Comparison of ENCODE assay signal across 9 cellular contexts in the genomic region with DNA sequence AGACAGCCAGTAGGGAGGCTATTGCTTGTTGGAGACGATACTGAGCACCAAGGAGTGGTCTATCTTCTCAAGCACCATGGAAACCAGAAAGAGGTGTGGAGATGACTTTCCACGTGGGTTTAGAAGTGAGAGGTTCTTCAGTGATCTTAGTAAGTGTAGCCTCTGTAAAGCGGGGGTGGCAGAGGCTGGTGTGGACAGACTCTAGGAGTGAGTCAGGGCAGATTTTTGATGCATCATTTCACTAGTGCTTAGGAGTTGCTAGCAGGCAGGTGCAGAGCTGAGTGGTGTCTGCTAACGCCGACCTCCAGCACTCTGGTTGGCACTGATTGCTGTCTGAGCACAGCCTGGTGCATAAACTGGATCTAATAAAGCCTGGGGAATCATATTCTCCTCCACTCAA.
DNase-seq lines count a peak whose midpoint lies in the region; ATAC-seq and TF ChIP-seq lines count a peak whose summit lies in the region.
"Had no signal": no experiment of that assay in that cellular context is flagged by ENCODE, and none has a peak within 500 bp of the region (broad histone marks: within the 10 kb centered on the region; RNA-seq: fewer than 3 reads in every experiment).

No MANE protein-coding gene starts in this region.

- no peaks in the 10 kb centered on the region for H3K36me3 Mint-ChIP-seq in chondrocyte (ENCODE audit: low read depth)
- H3K36me3 Mint-ChIP-seq in osteocyte (ENCODE audit: unreplicated experiment) = no peaks in the 10 kb centered on the region

- H3K27ac Mint-ChIP-seq in chondrocyte (ENCODE audit: unreplicated experiment) = no peak overlapping the region
- no peak overlapping the region for H3K27ac Mint-ChIP-seq in osteocyte (ENCODE audit: unreplicated experiment)
- H3K27ac Mint-ChIP-seq: nephron had no signal

- H3K27ac ChIP-seq in foreskin keratinocyte = no peak overlapping the region

- ATAC-seq in GM19468 (IDR thresholded peaks at IDR 0.05; ENCODE audit: extremely low read depth, unreplicated experiment) (peak; percentile 41), HG03432 (IDR thresholded peaks at IDR 0.05; ENCODE audit: unreplicated experiment) (peak; percentile 96), foreskin keratinocyte (peak; percentile 70)

- H3K27me3 Mint-ChIP-seq in chondrocyte (ENCODE audit: low read depth) (peaks cover 4% of the 10 kb centered on the region), osteocyte (ENCODE audit: unreplicated experiment) (peaks cover 33% of the 10 kb centered on the region)

- no peak overlapping the region for H3K4me3 ChIP-seq in GM12865 (ENCODE audit: low read depth, low read length)

- H3K4me3 Mint-ChIP-seq in chondrocyte (ENCODE audit: unreplicated experiment) = no peak overlapping the region
- no peak overlapping the region for H3K4me3 Mint-ChIP-seq in osteocyte (ENCODE audit: unreplicated experiment)
- H3K4me3 Mint-ChIP-seq: nephron had no signal

- no peaks in the 10 kb centered on the region for H3K4me1 ChIP-seq in foreskin keratinocyte

- H3K4me1 Mint-ChIP-seq in chondrocyte (ENCODE audit: low read depth) (no peaks in the 10 kb centered on the region), osteocyte (ENCODE audit: unreplicated experiment) (no peaks in the 10 kb centered on the region)
- H3K4me1 Mint-ChIP-seq: nephron had no signal

- H3K27me3 ChIP-seq in foreskin keratinocyte = peaks cover 68% of the 10 kb centered on the region

- H3K9me3 Mint-ChIP-seq in chondrocyte (ENCODE audit: low read depth) (no peaks in the 10 kb centered on the region), osteocyte (ENCODE audit: unreplicated experiment) (no peaks in the 10 kb centered on the region)
- H3K9me3 Mint-ChIP-seq: nephron had no signal

- TF ChIP-seq CTCF in GM12865 (IDR thresholded peaks at IDR 0.05; ENCODE audit: insufficient read depth, low read depth, low read length, missing control alignments) (no peak), foreskin keratinocyte (conservative IDR thresholded peaks at IDR 0.05) (no peak), chondrocyte (IDR thresholded peaks at IDR 0.05) (no peak), osteocyte (IDR thresholded peaks at IDR 0.05) (no peak)

- DNase-seq in GM12865 (ENCODE audit: low read depth) (peak; percentile 80), foreskin keratinocyte (no peak), GM19240 (ENCODE audit: insufficient read length, low spot score) (no peak), chondrocyte (ENCODE audit: low spot score) (no peak), osteocyte (ENCODE audit: extremely low spot score, unreplicated experiment) (no peak)
- DNase-seq in effector CD8-positive, alpha-beta T cell (lab: John Stamatoyannopoulos, UW) = no peak

Comparison
In these comparisons a context has a peak if more than half of its experiments do, and no peak if none do; other contexts are left out.
1. ATAC-seq: peak in every context shown above with its lines; median percentile 96 in HG03432; 70 in foreskin keratinocyte; 41 in GM19468.